Comparison of ENCODE assay signal across 7 cellular contexts in the genomic region with DNA sequence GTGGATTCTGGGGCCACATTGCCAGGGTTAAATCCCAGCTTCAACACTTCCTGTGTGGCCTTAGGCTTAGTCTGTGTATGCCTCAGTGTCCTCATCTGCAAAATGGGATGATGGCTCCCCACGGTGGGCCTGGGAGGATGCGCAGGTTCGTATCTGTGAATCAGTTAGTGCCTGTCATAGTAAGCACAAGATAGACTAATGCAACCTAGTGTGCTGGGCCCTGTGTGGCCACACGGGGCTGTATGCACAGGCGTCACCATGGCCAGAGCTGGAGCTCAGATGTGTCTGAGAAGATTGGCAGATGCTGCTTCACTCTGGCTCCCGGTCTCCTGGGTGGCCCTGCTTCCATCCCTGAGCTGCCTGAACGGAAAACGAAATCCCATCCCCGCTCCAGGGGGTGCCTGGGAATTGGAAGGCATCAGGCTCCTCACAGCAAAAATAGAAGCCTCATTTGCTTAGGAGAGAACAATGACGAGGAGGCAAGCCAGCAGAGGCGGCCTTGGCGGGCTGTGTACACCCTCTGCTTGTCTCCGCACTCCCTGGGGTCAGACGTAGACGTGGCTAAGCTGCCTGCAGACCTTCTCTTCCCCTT.
DNase-seq lines count a peak whose midpoint lies in the region; ATAC-seq, FAIRE-seq and TF ChIP-seq lines count a peak whose summit lies in the region.

No MANE protein-coding gene starts in this region.

- POLR2A ChIA-PET in K562 (lab: Yijun Ruan, JAX): interaction anchor here (0.7 to 1.3 kb wide), 2 partner anchors 8 to 26 kb away, joined by 3 to 4 read pairs; no protein-coding TSS in a partner anchor

- H3K14ac ChIP-seq in neuronal stem cell (ENCODE audit: low read length): no peak overlapping the region

- 0 out of 3 replicates have a peak, but pooled peaks cover 1% of the 10 kb centered on the region for H3K79me2 ChIP-seq in K562 (ENCODE audit: control insufficient read depth, insufficient read depth, low read length)

- no peak overlapping the region for H3K4ac ChIP-seq in neuronal stem cell (ENCODE audit: low read length)

- TF ChIP-seq CTCF in GM12874 (IDR thresholded peaks at IDR 0.05; ENCODE audit: insufficient read depth, low read depth, low read length): 0 out of 2 replicates have a peak, but pooled peaks have one; percentile 13
- TF ChIP-seq CTCF in K562 (IDR thresholded peaks at IDR 0.05 in 2 of 3, conservative IDR thresholded peaks at IDR 0.05 in 1 of 3; ENCODE audit: insufficient read depth in 2 of 3, low read depth in 1 of 3, low read length in 3 of 3): peak; percentile 38 to 53 (median 39)
- TF ChIP-seq CTCF in foreskin fibroblast (IDR thresholded peaks at IDR 0.05; ENCODE audit: low read depth, low read length): no peak

- H4K20me1 ChIP-seq in K562 (replicated peaks; ENCODE audit: control insufficient read depth, insufficient read depth, low read length): peaks cover 5% of the 10 kb centered on the region

- in situ Hi-C loops in K562 (cut with MboI): no loop called here

- no TSS peak for BruUV-seq in K562 (replicated peaks; lab: Mats Ljungman, UMichigan)

- TF ChIP-seq EP300 in K562 (IDR thresholded peaks at IDR 0.05; ENCODE audit: low read length): no peak

- DNase-seq in NCI-H2171 (lab: John Stamatoyannopoulos, UW): peak; percentile 4
- DNase-seq in K562 (ENCODE audit: extremely low read depth in 1 of 4, low spot score in 3 of 4): peak; percentile 40 to 61 (median 48)
- peak; percentile 46 for DNase-seq in neuronal stem cell (ENCODE audit: low spot score)
- no peak for DNase-seq in activated CD4-positive, CD25-positive, alpha-beta regulatory T cell treated with anti-CD3 and anti-CD28 coated beads, Interleukin-2, amount 50 U/mL, for 72 hours
- no peak for DNase-seq in foreskin fibroblast

- H3K27ac ChIP-seq in K562 (ENCODE audit: extremely low read depth, low read depth, low read length): no peak overlapping the region
- H3K27ac ChIP-seq in neuronal stem cell (replicated peaks; ENCODE audit: low read length): peak overlapping the region; percentile 25

- H3K9me1 ChIP-seq in K562 (ENCODE audit: control insufficient read depth, insufficient read depth, low read length): no peaks in the 10 kb centered on the region

- H3K23ac ChIP-seq in neuronal stem cell (ENCODE audit: low read depth, low read length, poor library complexity): no peak overlapping the region

- H3K27me3 ChIP-seq in K562 (ENCODE audit: control insufficient read depth in 2 of 2, insufficient read depth in 2 of 2, low read length in 2 of 2) (no peaks in the 10 kb centered on the region), neuronal stem cell (ENCODE audit: control insufficient read depth in 3 of 3, insufficient read depth in 3 of 3, low read depth in 1 of 3, low read length in 3 of 3) (no peaks in the 10 kb centered on the region)

- H3K4me1 ChIP-seq in K562 (replicated peaks in 1 of 2; ENCODE audit: control insufficient read depth in 2 of 2, insufficient read depth in 2 of 2, low read length in 2 of 2) (peaks cover 16 to 23% of the 10 kb centered on the region in 2 experiments; a peak in 4 of 5 replicates), neuronal stem cell (ENCODE audit: control insufficient read depth in 2 of 2, insufficient read depth in 1 of 2, low read depth in 1 of 2, low read length in 2 of 2) (peaks cover 30 to 44% of the 10 kb centered on the region in 2 donors)

- no peaks in the 10 kb centered on the region for H3K36me3 ChIP-seq in K562 (ENCODE audit: control insufficient read depth, insufficient read depth, low read length)
- H3K36me3 ChIP-seq in neuronal stem cell (replicated peaks in 1 of 2; ENCODE audit: control insufficient read depth in 2 of 2, insufficient read depth in 2 of 2, low read length in 2 of 2): no peaks in the 10 kb centered on the region

- H3K9me3 ChIP-seq in K562 (replicated peaks; ENCODE audit: control insufficient read depth, insufficient read depth, low read depth, low read length) (no peaks in the 10 kb centered on the region), neuronal stem cell (replicated peaks in 1 of 2; ENCODE audit: control insufficient read depth in 2 of 2, insufficient read depth in 1 of 2, low read depth in 1 of 2, low read length in 2 of 2) (peaks cover 0 to 2% of the 10 kb centered on the region in 2 donors)

- H2AFZ ChIP-seq in K562 (ENCODE audit: low read depth, low read length) (no peak overlapping the region), neuronal stem cell (ENCODE audit: low read length) (no peak overlapping the region)

- WGBS in K562 (ENCODE audit: insufficient coverage, low coverage, missing lambda C conversion rate): 70% methylated on average over 14 of the region's 15 CpGs
- WGBS in neuronal stem cell (ENCODE audit: extremely low coverage in 2 of 2, insufficient read length in 2 of 2, insufficient replicate concordance in 1 of 2), 2 donors: no CpG with 5 or more reads among the region's 15 CpGs

- no peak overlapping the region for H4K91ac ChIP-seq in neuronal stem cell (ENCODE audit: low read depth, low read length, poor library complexity)

- no peak overlapping the region for H2BK12ac ChIP-seq in neuronal stem cell (ENCODE audit: low read length)

- TF ChIP-seq RAD21 in K562 (CRISPR knock-in tag; conservative IDR thresholded peaks at IDR 0.05 in 1 of 2, IDR thresholded peaks at IDR 0.05 in 1 of 2): peak in 1 of 2 experiments; percentile 19; a peak in 2 of 4 replicates

- H3K4me2 ChIP-seq in K562 (ENCODE audit: insufficient read depth, low read length) (no peak overlapping the region; the same call in 1 of the 2 replicates), neuronal stem cell (ENCODE audit: insufficient read depth, low read length, poor library complexity, severe bottlenecking) (no peak overlapping the region)

- no peak overlapping the region for H2BK15ac ChIP-seq in neuronal stem cell (ENCODE audit: low read length)

- peak overlapping the region; percentile 76 for H3K18ac ChIP-seq in neuronal stem cell (ENCODE audit: low read length)

- peak; percentile 87 for ATAC-seq in K562
- no peak for ATAC-seq in HG02588 (IDR thresholded peaks at IDR 0.05; ENCODE audit: unreplicated experiment)

- H3K9ac ChIP-seq in K562 (ENCODE audit: insufficient read depth in 1 of 2, low read depth in 2 of 2, low read length in 2 of 2) (no peak overlapping the region; a peak in 1 of 4 replicates), neuronal stem cell (ENCODE audit: low read depth, low read length, poor library complexity) (no peak overlapping the region)

- no peak for TF ChIP-seq POLR2A in K562 (conservative IDR thresholded peaks at IDR 0.05)

- H2BK120ac ChIP-seq in neuronal stem cell (ENCODE audit: low read depth, low read length): no peak overlapping the region

- CTCF ChIA-PET in K562 (lab: Yijun Ruan, JAX; ENCODE audit: low intra/inter-chr PET ratio): no interaction called here

- no peak overlapping the region for H3K4me3 ChIP-seq in K562
- H3K4me3 ChIP-seq in neuronal stem cell (ENCODE audit: low read length in 2 of 2): no peak overlapping the region
- H3K4me3 ChIP-seq in foreskin fibroblast (ENCODE audit: low read depth in 1 of 2, low read length in 2 of 2): no peak overlapping the region

- intact Hi-C loops in K562 (cut with micrococcal nuclease): no loop called here

- FAIRE-seq in K562 (lab: Jason Lieb, UNC): peak; percentile 65

- no peak overlapping the region for H2BK5ac ChIP-seq in neuronal stem cell (ENCODE audit: low read length)

- no peak overlapping the region for H4K8ac ChIP-seq in neuronal stem cell (ENCODE audit: low read depth, low read length)

- no peak overlapping the region for H2AK5ac ChIP-seq in neuronal stem cell (ENCODE audit: low read depth, low read length)

- H3K79me1 ChIP-seq in neuronal stem cell (ENCODE audit: low read depth, low read length): no peaks in the 10 kb centered on the region

TF ChIP-seq in K562, 482 proteins besides CTCF, POLR2A, EP300 and RAD21:
- peak; percentile 81 for TF ChIP-seq BCOR (IDR thresholded peaks at IDR 0.05)
- peak; percentile 46; the same call in 1 of the 2 replicates for TF ChIP-seq SMARCA5 (IDR thresholded peaks at IDR 0.05)
- no peak; a peak in 1 of 4 replicates for TF ChIP-seq NRF1 (conservative IDR thresholded peaks at IDR 0.05 in 1 of 2, IDR thresholded peaks at IDR 0.05 in 1 of 2)
- peak; percentile 68 for TF ChIP-seq RBM25 (IDR thresholded peaks at IDR 0.05; ENCODE audit: low read depth, low read length, severe bottlenecking)
- peak; percentile 28; the same call in 1 of the 2 replicates for TF ChIP-seq GATA2 (CRISPR knock-in tag; IDR thresholded peaks at IDR 0.05)
- peak; percentile 74 for TF ChIP-seq ZBTB33 (CRISPR knock-in tag; IDR thresholded peaks at IDR 0.05)
- no peak for TF ChIP-seq ZNF12 (CRISPR knock-in tag; IDR thresholded peaks at IDR 0.05)
- TF ChIP-seq KDM1A (IDR thresholded peaks at IDR 0.05): peak; percentile 58 to 68; a peak in 3 of 4 replicates
- TF ChIP-seq, protein P1, sequence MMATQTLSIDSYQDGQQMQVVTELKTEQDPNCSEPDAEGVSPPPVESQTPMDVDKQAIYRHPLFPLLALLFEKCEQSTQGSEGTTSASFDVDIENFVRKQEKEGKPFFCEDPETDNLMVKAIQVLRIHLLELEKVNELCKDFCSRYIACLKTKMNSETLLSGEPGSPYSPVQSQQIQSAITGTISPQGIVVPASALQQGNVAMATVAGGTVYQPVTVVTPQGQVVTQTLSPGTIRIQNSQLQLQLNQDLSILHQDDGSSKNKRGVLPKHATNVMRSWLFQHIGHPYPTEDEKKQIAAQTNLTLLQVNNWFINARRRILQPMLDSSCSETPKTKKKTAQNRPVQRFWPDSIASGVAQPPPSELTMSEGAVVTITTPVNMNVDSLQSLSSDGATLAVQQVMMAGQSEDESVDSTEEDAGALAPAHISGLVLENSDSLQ (IDR thresholded peaks at IDR 0.05): peak; percentile 14; the same call in 1 of the 2 replicates

Comparison
In these comparisons a context has a peak if more than half of its experiments do, and no peak if none do; other contexts are left out.
1. DNase-seq: peak in NCI-H2171 (single experiment), K562 (4 of 4) and neuronal stem cell (single experiment); none in activated CD4-positive, CD25-positive, alpha-beta regulatory T cell treated with anti-CD3 and anti-CD28 coated beads, Interleukin-2, amount 50 U/mL, for 72 hours (single experiment) and foreskin fibroblast (0 of 2).